32 cellular contexts compared by ENCODE assay signal in the genomic region with DNA sequence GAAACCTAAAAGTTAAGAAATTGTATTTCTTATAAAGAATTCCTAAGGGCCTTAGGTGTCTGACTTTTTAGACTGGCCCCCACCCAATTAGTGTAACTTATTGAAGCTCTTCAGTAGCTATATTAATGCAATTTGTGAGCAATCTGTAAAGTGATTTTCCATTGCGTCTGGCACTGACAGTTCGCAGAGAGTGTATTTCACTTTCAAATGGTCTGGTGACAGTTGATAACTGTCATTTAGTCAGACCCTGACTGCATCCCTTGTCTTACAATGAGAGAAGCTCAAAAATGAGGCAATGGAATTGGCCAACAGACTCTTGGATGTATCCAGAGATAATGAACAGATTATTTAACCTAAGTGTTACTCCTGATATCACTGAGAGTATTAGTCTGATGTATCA.
DNase-seq lines count a peak whose midpoint lies in the region; ATAC-seq and TF ChIP-seq lines count a peak whose summit lies in the region.
"Had no signal": no experiment of that assay in that cellular context is flagged by ENCODE, and none has a peak within 500 bp of the region (broad histone marks: within the 10 kb centered on the region; RNA-seq: fewer than 3 reads in every experiment).

No MANE protein-coding gene starts in this region.

- no peaks in the 10 kb centered on the region for H3K9me3 ChIP-seq in BE2C
- H3K9me3 ChIP-seq in neural cell (ENCODE audit: low read length), result no peaks in the 10 kb centered on the region
- no peaks in the 10 kb centered on the region for H3K9me3 ChIP-seq in prostate gland
- H3K9me3 ChIP-seq in ovary, result no peaks in the 10 kb centered on the region
- H3K9me3 ChIP-seq: A549, BLaER1, Caco-2 had no signal

- H3K4me2 ChIP-seq in neural cell (ENCODE audit: low read length), result no peak overlapping the region
- H3K4me2 ChIP-seq: A549; BLaER1; BLaER1 treated with 17β-estradiol and CSF1 and Interleukin-3, amounts not matched to agents 10 nM and 100 nM had no signal

- no peaks in the 10 kb centered on the region for H4K20me1 ChIP-seq in neural cell (ENCODE audit: insufficient read depth)
- H4K20me1 ChIP-seq: BLaER1; BLaER1 treated with 17β-estradiol and CSF1 and Interleukin-3, amounts not matched to agents 10 nM and 100 nM had no signal

- intact Hi-C loops in prostate gland (cut with DNase I) (no loop called here), ovary (cut with DNase I) (no loop called here)

- H3K4me1 ChIP-seq in BE2C (peaks cover 13% of the 10 kb centered on the region; the same call in 1 of the 2 replicates), prostate gland (replicated peaks) (no peaks in the 10 kb centered on the region), ovary (ENCODE audit: insufficient read depth) (no peaks in the 10 kb centered on the region)
- H3K4me1 ChIP-seq: A549; BLaER1; BLaER1 treated with 17β-estradiol and CSF1 and Interleukin-3, amounts not matched to agents 10 nM and 100 nM; Caco-2 had no signal

- H3K36me3 ChIP-seq in BE2C (no peaks in the 10 kb centered on the region), neural cell (ENCODE audit: insufficient read depth, low read length) (no peaks in the 10 kb centered on the region), prostate gland (no peaks in the 10 kb centered on the region), ovary (no peaks in the 10 kb centered on the region)
- H3K36me3 ChIP-seq: BLaER1; BLaER1 treated with 17β-estradiol and CSF1 and Interleukin-3, amounts not matched to agents 10 nM and 100 nM had no signal

- no peak overlapping the region for H3K9ac ChIP-seq in neural cell (ENCODE audit: low read length)
- H3K9ac ChIP-seq: BLaER1; BLaER1 treated with 17β-estradiol and CSF1 and Interleukin-3, amounts not matched to agents 10 nM and 100 nM had no signal

- TF ChIP-seq RAD21 in neural cell (conservative IDR thresholded peaks at IDR 0.05), result no peak

- peaks cover 4% of the 10 kb centered on the region for H3F3A ChIP-seq in neural cell (ENCODE audit: insufficient read depth, low read length, poor library complexity, severe bottlenecking)

- H3K27ac ChIP-seq in neural cell (ENCODE audit: low read length) (no peak overlapping the region), prostate gland (no peak overlapping the region), ovary (no peak overlapping the region)
- H3K27ac ChIP-seq: 22Rv1; A549; BLaER1; BLaER1 treated with 17β-estradiol and CSF1 and Interleukin-3, amounts not matched to agents 10 nM and 100 nM; C4-2B had no signal

- H3K4me3 ChIP-seq in BE2C (ENCODE audit: low read depth, low read length), result no peak overlapping the region
- H3K4me3 ChIP-seq in neural cell (ENCODE audit: low read length), result no peak overlapping the region
- H3K4me3 ChIP-seq in prostate gland, result no peak overlapping the region
- H3K4me3 ChIP-seq in ovary, result no peak overlapping the region
- H3K4me3 ChIP-seq: A549; BLaER1; BLaER1 treated with 17β-estradiol and CSF1 and Interleukin-3, amounts not matched to agents 10 nM and 100 nM had no signal

- H3K27me3 ChIP-seq in BE2C, result no peaks in the 10 kb centered on the region
- no peaks in the 10 kb centered on the region for H3K27me3 ChIP-seq in neural cell (ENCODE audit: insufficient read depth, low read depth, low read length)
- H3K27me3 ChIP-seq in prostate gland (replicated peaks; ENCODE audit: insufficient read depth), result no peaks in the 10 kb centered on the region
- no peaks in the 10 kb centered on the region for H3K27me3 ChIP-seq in ovary
- H3K27me3 ChIP-seq: BLaER1; BLaER1 treated with 17β-estradiol and CSF1 and Interleukin-3, amounts not matched to agents 10 nM and 100 nM had no signal

- TF ChIP-seq EP300 in neural cell (conservative IDR thresholded peaks at IDR 0.05; ENCODE audit: poor library complexity, severe bottlenecking) (peak; percentile 79), ovary (IDR thresholded peaks at IDR 0.05) (no peak)

- TF ChIP-seq CTCF in BE2C (IDR thresholded peaks at IDR 0.05; ENCODE audit: low read depth, low read length), result no peak
- no peak for TF ChIP-seq CTCF in neural cell (IDR thresholded peaks at IDR 0.05; ENCODE audit: poor library complexity, severe bottlenecking)
- no peak for TF ChIP-seq CTCF in prostate gland (IDR thresholded peaks at IDR 0.05)
- TF ChIP-seq CTCF in ovary (IDR thresholded peaks at IDR 0.05), result no peak

- no peaks in the 10 kb centered on the region for H3K79me2 ChIP-seq in neural cell (replicated peaks; ENCODE audit: insufficient read depth, low read length)

- TF ChIP-seq POLR2A in prostate gland (IDR thresholded peaks at IDR 0.05) (no peak), ovary (IDR thresholded peaks at IDR 0.05) (no peak)

- DNase-seq in NCI-H82 (lab: John Stamatoyannopoulos, UW) (peak; percentile 19), NCI-H82 treated with DMSO at 0.1 percent for 48 hours (lab: John Stamatoyannopoulos, UW; ENCODE audit: unreplicated experiment) (no peak), BE2C (peak; percentile 30), prostate gland (ENCODE audit: low spot score) (no peak), globus pallidus (ENCODE audit: low spot score) (no peak), ovary (no peak)
- DNase-seq: 8988T; ACHN; AML-193; C1 segment of cervical spinal cord; Caco-2; Calu3; CD4-positive, alpha-beta memory T cell; CD4-positive, alpha-beta T cell; CD4-positive, CD25-positive, alpha-beta regulatory T cell; CD8-positive, alpha-beta memory T cell; CD8-positive, alpha-beta T cell; COR-L47; DMS 273 treated with DMSO at 0.1 percent for 48 hours; DMS153; DMS53; DMS79; DMS79 treated with DMSO at 0.1 percent for 48 hours; DND-41; EL had no signal

- 97% methylated on average over 2 of the region's 2 CpGs for WGBS in prostate gland
- 42 to 88% (median 58%) methylated on average over 2 of the region's 2 CpGs for WGBS in ovary, 3 donors

- H3K9me2 ChIP-seq in neural cell (ENCODE audit: insufficient read depth, low read length), result no peaks in the 10 kb centered on the region

- peak; percentile 60 for ATAC-seq in GM19351 (IDR thresholded peaks at IDR 0.05; ENCODE audit: unreplicated experiment)
- ATAC-seq: A549; CD8-positive, alpha-beta T cell had no signal

- no peak overlapping the region for H2AFZ ChIP-seq in neural cell (ENCODE audit: low read depth, low read length)

TF ChIP-seq in neural cell, 6 proteins besides CTCF, POLR2A, EP300 and RAD21:
- TF ChIP-seq, protein P1, sequence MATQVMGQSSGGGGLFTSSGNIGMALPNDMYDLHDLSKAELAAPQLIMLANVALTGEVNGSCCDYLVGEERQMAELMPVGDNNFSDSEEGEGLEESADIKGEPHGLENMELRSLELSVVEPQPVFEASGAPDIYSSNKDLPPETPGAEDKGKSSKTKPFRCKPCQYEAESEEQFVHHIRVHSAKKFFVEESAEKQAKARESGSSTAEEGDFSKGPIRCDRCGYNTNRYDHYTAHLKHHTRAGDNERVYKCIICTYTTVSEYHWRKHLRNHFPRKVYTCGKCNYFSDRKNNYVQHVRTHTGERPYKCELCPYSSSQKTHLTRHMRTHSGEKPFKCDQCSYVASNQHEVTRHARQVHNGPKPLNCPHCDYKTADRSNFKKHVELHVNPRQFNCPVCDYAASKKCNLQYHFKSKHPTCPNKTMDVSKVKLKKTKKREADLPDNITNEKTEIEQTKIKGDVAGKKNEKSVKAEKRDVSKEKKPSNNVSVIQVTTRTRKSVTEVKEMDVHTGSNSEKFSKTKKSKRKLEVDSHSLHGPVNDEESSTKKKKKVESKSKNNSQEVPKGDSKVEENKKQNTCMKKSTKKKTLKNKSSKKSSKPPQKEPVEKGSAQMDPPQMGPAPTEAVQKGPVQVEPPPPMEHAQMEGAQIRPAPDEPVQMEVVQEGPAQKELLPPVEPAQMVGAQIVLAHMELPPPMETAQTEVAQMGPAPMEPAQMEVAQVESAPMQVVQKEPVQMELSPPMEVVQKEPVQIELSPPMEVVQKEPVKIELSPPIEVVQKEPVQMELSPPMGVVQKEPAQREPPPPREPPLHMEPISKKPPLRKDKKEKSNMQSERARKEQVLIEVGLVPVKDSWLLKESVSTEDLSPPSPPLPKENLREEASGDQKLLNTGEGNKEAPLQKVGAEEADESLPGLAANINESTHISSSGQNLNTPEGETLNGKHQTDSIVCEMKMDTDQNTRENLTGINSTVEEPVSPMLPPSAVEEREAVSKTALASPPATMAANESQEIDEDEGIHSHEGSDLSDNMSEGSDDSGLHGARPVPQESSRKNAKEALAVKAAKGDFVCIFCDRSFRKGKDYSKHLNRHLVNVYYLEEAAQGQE (IDR thresholded peaks at IDR 0.05; ENCODE audit: borderline replicate concordance), result no peak
- TF ChIP-seq POLR2AphosphoS5 (IDR thresholded peaks at IDR 0.05), result peak; percentile 36
TF ChIP-seq in neural cell: peak in this region for 1.

Comparison
In these comparisons a context has a peak if more than half of its experiments do, and no peak if none do; other contexts are left out.
1. DNase-seq: peak in NCI-H82 (single experiment) and BE2C (single experiment); none in NCI-H82 treated with DMSO at 0.1 percent for 48 hours (single experiment), prostate gland (single experiment), globus pallidus (single experiment) and ovary (0 of 5).